ENCODE assay signal across 22 cellular contexts in the genomic region with DNA sequence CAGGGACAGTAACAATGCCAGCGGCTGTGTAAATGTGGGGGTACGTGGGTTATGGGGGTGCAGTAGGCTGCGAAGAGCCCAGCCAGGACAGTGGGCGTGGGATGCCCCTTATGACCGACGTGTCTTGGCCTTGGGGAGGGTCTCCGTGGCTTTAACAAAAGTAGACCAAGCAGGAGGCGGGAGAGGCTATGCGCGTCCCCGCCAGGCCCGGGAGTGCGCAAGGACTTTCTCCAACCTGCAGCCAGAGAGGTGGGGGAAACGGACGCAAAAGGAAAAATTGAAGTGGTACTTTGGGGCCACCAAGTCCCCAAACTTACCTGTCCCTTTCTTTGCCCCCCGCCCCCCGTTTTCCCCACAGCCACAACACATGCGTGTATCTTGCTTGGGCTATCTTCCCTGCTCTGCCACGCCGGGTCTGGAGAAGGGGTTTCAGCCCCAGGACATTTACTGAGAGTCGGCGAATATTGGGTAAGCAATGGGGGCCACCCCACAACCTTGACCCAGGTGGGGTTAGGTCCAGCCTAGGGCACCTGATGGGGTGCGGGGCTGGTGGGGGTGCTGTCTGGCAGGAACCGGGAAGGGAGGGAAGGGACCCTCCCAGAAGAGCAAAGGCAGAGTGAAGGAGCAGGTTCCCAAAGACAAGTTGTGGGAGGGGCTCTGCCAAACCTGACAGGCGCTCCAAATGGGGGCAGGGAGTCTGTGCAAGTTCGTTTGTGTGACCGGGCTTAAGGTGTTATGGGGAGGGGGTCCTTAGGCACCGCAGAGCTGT. TPM values are rescaled to one million over a fixed set of nuclear protein-coding genes. Genes with fewer than 3 reads are reported as not detected.
DNase-seq lines count a peak whose midpoint lies in the region; ATAC-seq, FAIRE-seq and TF ChIP-seq lines count a peak whose summit lies in the region.
"Had no signal": no experiment of that assay in that cellular context is flagged by ENCODE, and none has a peak within 500 bp of the region (broad histone marks: within the 10 kb centered on the region; RNA-seq: fewer than 3 reads in every experiment).

No MANE protein-coding gene starts in this region.

- H3K9me3 Mint-ChIP-seq in T-helper 1 cell treated with Interleukin-12 subunit alpha and Interleukin-12 subunit beta and Interleukin-4 antibody, amounts not matched to agents 30 μg/mL and 1 μg/mL, for 36 hours: no peaks in the 10 kb centered on the region
- H3K9me3 Mint-ChIP-seq: activated T-helper 2 cell treated with anti-CD3 and anti-CD28 coated beads, Interferon-gamma antibody, Interleukin-2, Interleukin-4, amounts not matched to agents 10 μg/mL and 5 μg/mL and 100 μg/mL, durations not matched to agents 14 hours and 24 hours and 36 hours; dendritic cell treated with granulocyte-macrophage colony-stimulating factor and Interleukin-4, amounts not matched to agents 40 ng/mL and 50 ng/mL, for 4 days had no signal

- TF ChIP-seq RAD21 in H1 (IDR thresholded peaks at IDR 0.05 in 1 of 2, conservative IDR thresholded peaks at IDR 0.05 in 1 of 2; ENCODE audit: low read depth in 2 of 2, low read length in 2 of 2) (no peak), neural cell (conservative IDR thresholded peaks at IDR 0.05) (no peak)

- FAIRE-seq in H1 (lab: Jason Lieb, UNC): no peak
- FAIRE-seq: GM18507 had no signal

- peak overlapping the region; percentile 56 for H4K91ac ChIP-seq in H1 (replicated peaks; ENCODE audit: insufficient read length, low read length)

- H3K27ac Mint-ChIP-seq in T-helper 1 cell treated with Interleukin-12 subunit alpha and Interleukin-12 subunit beta and Interleukin-4 antibody, amounts not matched to agents 30 μg/mL and 1 μg/mL, for 36 hours: peak overlapping the region; percentile 3
- H3K27ac Mint-ChIP-seq: activated T-helper 2 cell treated with anti-CD3 and anti-CD28 coated beads, Interferon-gamma antibody, Interleukin-2, Interleukin-4, amounts not matched to agents 10 μg/mL and 5 μg/mL and 100 μg/mL, durations not matched to agents 14 hours and 24 hours and 36 hours; dendritic cell treated with granulocyte-macrophage colony-stimulating factor and Interleukin-4, amounts not matched to agents 40 ng/mL and 50 ng/mL, for 4 days had no signal

- no peak overlapping the region for H3K27ac ChIP-seq in HUES48 (ENCODE audit: low read depth, low read length)
- no peak overlapping the region for H3K27ac ChIP-seq in H1 (ENCODE audit: low read depth, low read length)
- peak overlapping the region; percentile 100 for H3K27ac ChIP-seq in neural cell (ENCODE audit: low read length)
- H3K27ac ChIP-seq: ascending aorta, C4-2B had no signal

- peaks cover 13% of the 10 kb centered on the region for H3F3A ChIP-seq in neural cell (ENCODE audit: insufficient read depth, low read length, poor library complexity, severe bottlenecking)

- H3K9me2 ChIP-seq in neural cell (ENCODE audit: insufficient read depth, low read length): no peaks in the 10 kb centered on the region

- no peak overlapping the region for H3K56ac ChIP-seq in H1 (replicated peaks; ENCODE audit: insufficient read length, low read depth, low read length)

- H3K4me1 ChIP-seq in HUES48 (ENCODE audit: control insufficient read depth, insufficient read depth, low read length): peaks cover 54% of the 10 kb centered on the region
- H3K4me1 ChIP-seq in H1 (replicated peaks in 1 of 4; ENCODE audit: control insufficient read depth in 3 of 4, insufficient read depth in 4 of 4, low read length in 3 of 4): peaks cover 2 to 73% (median 60%) of the 10 kb centered on the region in 4 experiments

- no peaks in the 10 kb centered on the region for H3K9me3 ChIP-seq in HUES48 (ENCODE audit: control insufficient read depth, insufficient read depth, low read length)
- H3K9me3 ChIP-seq in H1 (ENCODE audit: insufficient read depth in 2 of 2, low read depth in 1 of 2, low read length in 1 of 2): peaks cover 0 to 8% of the 10 kb centered on the region in 2 experiments; a peak in 1 of 4 replicates
- H3K9me3 ChIP-seq in neural cell (ENCODE audit: low read length): peaks cover 30% of the 10 kb centered on the region

- no peak overlapping the region for H4K5ac ChIP-seq in H1 (ENCODE audit: insufficient read length, low read depth, low read length)

- H2AK5ac ChIP-seq in H1 (ENCODE audit: low read depth, low read length): peak overlapping the region; percentile 41; the same call in 1 of the 2 replicates

- H2BK5ac ChIP-seq in H1 (ENCODE audit: low read depth, low read length): 0 out of 2 replicates have a peak overlapping the region, but pooled peaks have one; percentile 2

- ATAC-seq in GM19328 (IDR thresholded peaks at IDR 0.05; ENCODE audit: unreplicated experiment) (no peak), HG03442 (IDR thresholded peaks at IDR 0.05; ENCODE audit: unreplicated experiment) (no peak), GM21367 (IDR thresholded peaks at IDR 0.05; ENCODE audit: unreplicated experiment) (no peak)
- ATAC-seq: stimulated activated naive CD8-positive, alpha-beta T cell treated with anti-CD3 and anti-CD28 coated beads, Interleukin-15, Interleukin-2, amounts not matched to agents 100 U/mL and 50 U/mL, for 24 hours had no signal

- no peak for TF ChIP-seq CTCF in H1 (IDR thresholded peaks at IDR 0.05; ENCODE audit: control extremely low read depth in 1 of 3, insufficient read depth in 1 of 3, low read depth in 1 of 3, low read length in 3 of 3)
- no peak for TF ChIP-seq CTCF in neural cell (IDR thresholded peaks at IDR 0.05; ENCODE audit: poor library complexity, severe bottlenecking)

- DNase-seq in T-helper 1 cell (no peak), H1 (ENCODE audit: low read depth in 1 of 2, low spot score in 2 of 2) (no peak)
- DNase-seq: 8988T, DMS153, KBM-7, kidney glomerular epithelial cell had no signal

- H3K79me1 ChIP-seq in H1 (ENCODE audit: low read depth, low read length): no peaks in the 10 kb centered on the region; the same call in 1 of the 2 replicates

- WGBS in H1 (ENCODE audit: extremely low coverage in 1 of 2, insufficient coverage in 1 of 2, insufficient read length in 1 of 2, insufficient replicate concordance in 2 of 2, low coverage in 1 of 2, low lambda C conversion rate in 2 of 2, missing lambda C conversion rate in 1 of 2), 2 experiments: 8% methylated on average over 28 of the region's 28 CpGs; no CpG with 5 or more reads in 1 of the 2 experiments

- no peak overlapping the region for H3K14ac ChIP-seq in H1 (ENCODE audit: insufficient read length)

- no peak overlapping the region for H4K8ac ChIP-seq in H1 (ENCODE audit: extremely low read depth, insufficient read depth, low read length)

- peaks cover 33% of the 10 kb centered on the region; the same call in 1 of the 2 replicates for H3K23me2 ChIP-seq in H1 (ENCODE audit: low read depth, low read length)

- H3K4ac ChIP-seq in H1 (replicated peaks; ENCODE audit: insufficient read length, low read depth, low read length): no peak overlapping the region

- no peak overlapping the region for H3K4me3 Mint-ChIP-seq in T-helper 1 cell treated with Interleukin-12 subunit alpha and Interleukin-12 subunit beta and Interleukin-4 antibody, amounts not matched to agents 30 μg/mL and 1 μg/mL, for 36 hours
- H3K4me3 Mint-ChIP-seq: dendritic cell treated with granulocyte-macrophage colony-stimulating factor and Interleukin-4, amounts not matched to agents 40 ng/mL and 50 ng/mL, for 4 days had no signal

- H3K4me3 ChIP-seq in HUES48 (ENCODE audit: low read depth, low read length): peak overlapping the region; percentile 42; the same call in 1 of the 2 replicates
- peak overlapping the region; percentile 3 to 57 (median 18); a peak in 5 of 8 replicates for H3K4me3 ChIP-seq in H1 (ENCODE audit: extremely low read depth in 1 of 4, insufficient read depth in 2 of 4, low read depth in 3 of 4, low read length in 4 of 4)
- peak overlapping the region; percentile 95 for H3K4me3 ChIP-seq in neural cell (ENCODE audit: low read length)

- peak overlapping the region; percentile 77 to 83 for H3K4me2 ChIP-seq in H1 (ENCODE audit: insufficient read depth in 1 of 2, low read depth in 2 of 2, low read length in 2 of 2)
- H3K4me2 ChIP-seq in neural cell (ENCODE audit: low read length): peak overlapping the region; percentile 94

- no peak overlapping the region for H2BK20ac ChIP-seq in H1 (ENCODE audit: low read length)

- TF ChIP-seq EP300 in H1 (IDR thresholded peaks at IDR 0.05; ENCODE audit: borderline replicate concordance in 1 of 2, low read depth in 2 of 2, low read length in 2 of 2) (no peak), neural cell (conservative IDR thresholded peaks at IDR 0.05; ENCODE audit: poor library complexity, severe bottlenecking) (no peak)

- H2AFZ ChIP-seq in H1 (ENCODE audit: low read length) (no peak overlapping the region), neural cell (ENCODE audit: low read depth, low read length) (no peak overlapping the region)

- no peak for TF ChIP-seq POLR2A in H1 (IDR thresholded peaks at IDR 0.05; ENCODE audit: control extremely low read depth in 1 of 2, low read depth in 2 of 2, low read length in 2 of 2)

- H3K18ac ChIP-seq in H1 (ENCODE audit: extremely low read depth, low read length): 0 out of 2 replicates have a peak overlapping the region, but pooled peaks have one; percentile 51

- H3K27me3 ChIP-seq in HUES48 (ENCODE audit: control insufficient read depth, insufficient read depth, low read length) (peaks cover 99% of the 10 kb centered on the region), H1 (replicated peaks in 1 of 4; ENCODE audit: control insufficient read depth in 3 of 4, extremely low read depth in 1 of 4, insufficient read depth in 3 of 4, low read length in 3 of 4) (peaks cover 78 to 97% (median 93%) of the 10 kb centered on the region in 4 experiments), neural cell (ENCODE audit: insufficient read depth, low read depth, low read length) (no peaks in the 10 kb centered on the region)

- H2BK15ac ChIP-seq in H1 (ENCODE audit: low read length): peak overlapping the region; percentile 66

- H3K36me3 Mint-ChIP-seq in T-helper 1 cell treated with Interleukin-12 subunit alpha and Interleukin-12 subunit beta and Interleukin-4 antibody, amounts not matched to agents 30 μg/mL and 1 μg/mL, for 36 hours (ENCODE audit: low read depth): peaks cover 9% of the 10 kb centered on the region

- H3K4me1 Mint-ChIP-seq in T-helper 1 cell treated with Interleukin-12 subunit alpha and Interleukin-12 subunit beta and Interleukin-4 antibody, amounts not matched to agents 30 μg/mL and 1 μg/mL, for 36 hours (ENCODE audit: low read depth): peaks cover 12% of the 10 kb centered on the region

- H3K23ac ChIP-seq in H1 (ENCODE audit: insufficient read length): no peak overlapping the region

- CTCF ChIA-PET in H1 (lab: Charles Lee; ENCODE audit: partially characterized antibody): interaction anchor here (0.7 to 3.9 kb wide), 16 partner anchors 13 to 190 kb away, joined by 3 to 65 read pairs (median 4); partner anchors contain the start of gene STRA6

- peaks cover 7 to 13% of the 10 kb centered on the region in 2 experiments for H4K20me1 ChIP-seq in H1 (replicated peaks in 1 of 2; ENCODE audit: control insufficient read depth in 1 of 2, insufficient read depth in 2 of 2, low read length in 2 of 2)
- no peaks in the 10 kb centered on the region for H4K20me1 ChIP-seq in neural cell (ENCODE audit: insufficient read depth)

- peaks cover 91% of the 10 kb centered on the region for H3K27me3 Mint-ChIP-seq in T-helper 1 cell treated with Interleukin-12 subunit alpha and Interleukin-12 subunit beta and Interleukin-4 antibody, amounts not matched to agents 30 μg/mL and 1 μg/mL, for 36 hours (ENCODE audit: low read depth)

- POLR2A ChIA-PET in H1 (lab: Charles Lee; ENCODE audit: partially characterized antibody): interaction anchor here (1.1 to 1.4 kb wide), 2 partner anchors 9 to 77 kb away, joined by 3 read pairs; no protein-coding TSS in a partner anchor

- H3K9ac ChIP-seq in HUES48 (ENCODE audit: low read depth, low read length): no peak overlapping the region
- no peak overlapping the region for H3K9ac ChIP-seq in H1 (replicated peaks in 1 of 4; ENCODE audit: extremely low read depth in 1 of 4, low read depth in 3 of 4, low read length in 3 of 4)
- peak overlapping the region; percentile 100 for H3K9ac ChIP-seq in neural cell (ENCODE audit: low read length)

- H2BK120ac ChIP-seq in H1 (replicated peaks; ENCODE audit: low read depth, low read length): no peak overlapping the region

- H3K79me2 ChIP-seq in H1 (ENCODE audit: control insufficient read depth in 1 of 2, insufficient read depth in 2 of 2, low read length in 2 of 2) (no peaks in the 10 kb centered on the region), neural cell (replicated peaks; ENCODE audit: insufficient read depth, low read length) (peaks cover 88% of the 10 kb centered on the region)

- H3K36me3 ChIP-seq in HUES48 (ENCODE audit: control insufficient read depth, insufficient read depth, low read length): no peaks in the 10 kb centered on the region
- peaks cover 0 to 6% (median 0%) of the 10 kb centered on the region in 4 experiments; a peak in 1 of 8 replicates for H3K36me3 ChIP-seq in H1 (ENCODE audit: control insufficient read depth in 2 of 4, insufficient read depth in 4 of 4, low read length in 3 of 4)
- peaks cover 31% of the 10 kb centered on the region for H3K36me3 ChIP-seq in neural cell (ENCODE audit: insufficient read depth, low read length)
- H3K36me3 ChIP-seq: ascending aorta had no signal

- peak overlapping the region; percentile 31; the same call in 1 of the 2 replicates for H2BK12ac ChIP-seq in H1 (ENCODE audit: low read depth, low read length)

RNA-seq across cellular contexts. Expression of gene ISLR2, which starts 0.6 kb away (rescaled TPM):
- 0.23 and 0.58 TPM in 2 replicates for total RNA-seq in H1 (2021; fragmentation: NEBNext Ultra II Directional; extraction: Animal tissue kit (Norgen Biotek cat#: 25700))
- polyA plus RNA-seq in H1 (2011; rRNA removed): 0.30 and 0.47 TPM in 2 replicates
- 0.26 TPM for polyA plus RNA-seq in H1 (2011; cell fraction: cytosol; rRNA removed)
- 0.31 TPM for polyA plus RNA-seq in H1 (2011; cell fraction: nucleus; rRNA removed)
- 0.36 to 1.2 TPM (median 0.37 TPM) in 4 replicates for polyA plus RNA-seq in H1 (2012, experiment 1 of 2)
- polyA plus RNA-seq in H1 (2012, experiment 2 of 2): 0.18 TPM
- 1.2 TPM for polyA plus RNA-seq in H1 (2013, experiment 1 of 2)
- polyA plus RNA-seq in H1 (2013, experiment 2 of 2): 0.81 TPM
- polyA minus RNA-seq in H1 (2011; rRNA and poly(A)+ RNA removed): 0.19 and 0.29 TPM in 2 replicates
- not detected for polyA minus RNA-seq in H1 (2011; cell fraction: cytosol; rRNA and poly(A)+ RNA removed)
- polyA minus RNA-seq in H1 (2011; cell fraction: nucleus; rRNA and poly(A)+ RNA removed): 0.50 TPM
- 301 and 330 TPM in 2 replicates for polyA plus RNA-seq in neural cell
- polyA minus RNA-seq in neural cell: 444 and 493 TPM in 2 replicates
- total RNA-seq: activated CD8-positive, alpha-beta memory T cell treated with anti-CD3 and anti-CD28 coated beads for 36 hours; activated T-helper 2 cell treated with anti-CD3 and anti-CD28 coated beads, Interferon-gamma antibody, Interleukin-2, Interleukin-4, amounts not matched to agents 10 μg/mL and 5 μg/mL and 100 μg/mL, durations not matched to agents 14 hours and 24 hours and 36 hours; OCI-LY7; SK-MEL-5 had no signal

RNA-seq across cellular contexts. Expression of gene ISLR, which starts 42.5 kb away (rescaled TPM):
- total RNA-seq in H1 (2021; fragmentation: NEBNext Ultra II Directional; extraction: Animal tissue kit (Norgen Biotek cat#: 25700)): 0.35 TPM in 1 of 2 replicates, not detected in the other
- polyA plus RNA-seq in H1 (2011; rRNA removed): 0.29 and 0.82 TPM in 2 replicates
- polyA plus RNA-seq in H1 (2011; cell fraction: cytosol; rRNA removed): 0.27 TPM
- 1.0 TPM for polyA plus RNA-seq in H1 (2011; cell fraction: nucleus; rRNA removed)
- polyA plus RNA-seq in H1 (2012, experiment 1 of 2): 0.21 to 0.28 TPM (median 0.27 TPM) in 4 replicates
- polyA plus RNA-seq in H1 (2012, experiment 2 of 2): 0.35 TPM
- 1.0 TPM for polyA plus RNA-seq in H1 (2013, experiment 1 of 2)
- 0.98 TPM for polyA plus RNA-seq in H1 (2013, experiment 2 of 2)
- polyA minus RNA-seq in H1 (2011; rRNA and poly(A)+ RNA removed): 0.13 and 0.78 TPM in 2 replicates
- polyA minus RNA-seq in H1 (2011; cell fraction: cytosol; rRNA and poly(A)+ RNA removed): not detected
- 0.90 TPM for polyA minus RNA-seq in H1 (2011; cell fraction: nucleus; rRNA and poly(A)+ RNA removed)
- polyA plus RNA-seq in neural cell: not detected in 2 replicates
- not detected in 2 replicates for polyA minus RNA-seq in neural cell
- total RNA-seq: activated CD8-positive, alpha-beta memory T cell treated with anti-CD3 and anti-CD28 coated beads for 36 hours; activated T-helper 2 cell treated with anti-CD3 and anti-CD28 coated beads, Interferon-gamma antibody, Interleukin-2, Interleukin-4, amounts not matched to agents 10 μg/mL and 5 μg/mL and 100 μg/mL, durations not matched to agents 14 hours and 24 hours and 36 hours; OCI-LY7; SK-MEL-5 had no signal

RNA-seq across cellular contexts. Expression of gene GOLGA6A, which starts 48.7 kb away (rescaled TPM):
- 0.80 and 3.3 TPM in 2 replicates for total RNA-seq in H1 (2021; fragmentation: NEBNext Ultra II Directional; extraction: Animal tissue kit (Norgen Biotek cat#: 25700))
- 1.0 and 2.1 TPM in 2 replicates for polyA plus RNA-seq in H1 (2011; rRNA removed)
- 1.0 TPM for polyA plus RNA-seq in H1 (2011; cell fraction: cytosol; rRNA removed)
- polyA plus RNA-seq in H1 (2011; cell fraction: nucleus; rRNA removed): 3.6 TPM
- polyA plus RNA-seq in H1 (2012, experiment 1 of 2): 1.4 to 3.3 TPM (median 2.4 TPM) in 4 replicates
- polyA plus RNA-seq in H1 (2012, experiment 2 of 2): not detected
- 2.3 TPM for polyA plus RNA-seq in H1 (2013, experiment 1 of 2)
- 1.9 TPM for polyA plus RNA-seq in H1 (2013, experiment 2 of 2)
- polyA minus RNA-seq in H1 (2011; rRNA and poly(A)+ RNA removed): 0.51 and 1.7 TPM in 2 replicates
- polyA minus RNA-seq in H1 (2011; cell fraction: cytosol; rRNA and poly(A)+ RNA removed): 2.9 TPM
- 3.5 TPM for polyA minus RNA-seq in H1 (2011; cell fraction: nucleus; rRNA and poly(A)+ RNA removed)
- polyA plus RNA-seq in neural cell: 0.50 TPM in 2 replicates
- 0.12 and 0.24 TPM in 2 replicates for polyA minus RNA-seq in neural cell
- total RNA-seq: activated CD8-positive, alpha-beta memory T cell treated with anti-CD3 and anti-CD28 coated beads for 36 hours; activated T-helper 2 cell treated with anti-CD3 and anti-CD28 coated beads, Interferon-gamma antibody, Interleukin-2, Interleukin-4, amounts not matched to agents 10 μg/mL and 5 μg/mL and 100 μg/mL, durations not matched to agents 14 hours and 24 hours and 36 hours; ascending aorta; SK-MEL-5; urinary bladder had no signal

Comparison
In these comparisons a context has a peak if more than half of its experiments do, and no peak if none do; other contexts are left out.
1. H3K4me3 ChIP-seq: peak in every context shown above with its lines; median percentile 95 in neural cell; 42 in HUES48; 18 in H1.
2. RNA of gene ISLR2, which starts 0.6 kb away (polyA plus RNA-seq): 301 to 330 TPM in neural cell; 0.18 to 1.2 TPM in H1; every median in the first group is over 100 times any median in the second.